33 cellular contexts compared by ENCODE assay signal in genomic region chrX:133648594-133648993, GRCh38.
"Had no signal": no experiment of that assay in that cellular context is flagged by ENCODE, and none has a peak within 500 bp of the region (broad histone marks: within the 10 kb centered on the region; RNA-seq: fewer than 3 reads in every experiment).

No MANE protein-coding gene starts in this region.

- H3K9ac ChIP-seq: SK-N-SH had no signal

- H3K27ac Mint-ChIP-seq: activated CD4-positive, alpha-beta memory T cell treated with anti-CD3 and anti-CD28 coated beads for 36 hours; activated CD4-positive, alpha-beta T cell treated with anti-CD3 and anti-CD28 coated beads for 36 hours; activated naive CD4-positive, alpha-beta T cell treated with anti-CD3 and anti-CD28 coated beads, Interleukin-2, amount 10 ng/mL, durations not matched to agents 7 days and 5 days; activated naive CD8-positive, alpha-beta T cell; activated naive CD8-positive, alpha-beta T cell treated with anti-CD3 and anti-CD28 coated beads, Interleukin-2, amount 50 U/mL, for 24 hours; T-helper 1 cell treated with Interleukin-12 subunit alpha and Interleukin-12 subunit beta and Interleukin-4 antibody, amounts not matched to agents 30 μg/mL and 1 μg/mL, for 36 hours; T-helper 2 cell treated with Interferon-gamma antibody and Interleukin-4, amounts not matched to agents 5 μg/mL and 100 μg/mL, for 36 hours had no signal

- H3K4me1 ChIP-seq: SJSA1 had no signal

- H3K9me3 Mint-ChIP-seq: activated CD4-positive, alpha-beta memory T cell treated with anti-CD3 and anti-CD28 coated beads for 36 hours; activated naive CD4-positive, alpha-beta T cell treated with anti-CD3 and anti-CD28 coated beads, Interleukin-2, amount 10 ng/mL, durations not matched to agents 7 days and 5 days; activated naive CD8-positive, alpha-beta T cell treated with anti-CD3 and anti-CD28 coated beads, Interleukin-2, amount 50 U/mL, for 24 hours; central memory CD8-positive, alpha-beta T cell; T-helper 1 cell treated with Interleukin-12 subunit alpha and Interleukin-12 subunit beta and Interleukin-4 antibody, amounts not matched to agents 30 μg/mL and 1 μg/mL, for 36 hours; T-helper 2 cell treated with Interferon-gamma antibody and Interleukin-4, amounts not matched to agents 5 μg/mL and 100 μg/mL, for 36 hours had no signal

- H3K4me3 ChIP-seq: cardiac muscle cell, SJSA1 had no signal

- FAIRE-seq: TTC549 had no signal

- H3K9me2 ChIP-seq: SK-N-SH had no signal

- H3K9me3 ChIP-seq: SJSA1, SK-N-SH had no signal

- H3K27me3 ChIP-seq: cardiac muscle cell, SJSA1 had no signal

- H3K36me3 Mint-ChIP-seq: activated CD4-positive, alpha-beta memory T cell treated with anti-CD3 and anti-CD28 coated beads for 36 hours; activated naive CD4-positive, alpha-beta T cell treated with anti-CD3 and anti-CD28 coated beads, Interleukin-2, amount 10 ng/mL, durations not matched to agents 7 days and 5 days; activated naive CD8-positive, alpha-beta T cell had no signal

- H3K36me3 ChIP-seq: cardiac muscle cell, SJSA1 had no signal

- DNase-seq: activated CD4-positive, alpha-beta memory T cell treated with anti-CD3 and anti-CD28 coated beads for 36 hours; activated CD4-positive, alpha-beta T cell treated with anti-CD3 and anti-CD28 coated beads for 36 hours; activated CD4-positive, alpha-beta T cell treated with anti-CD3 and anti-CD28 coated beads, Interleukin-2, amount 50 U/mL, for 1 hour; activated CD8-positive, alpha-beta memory T cell treated with anti-CD3 and anti-CD28 coated beads, Interleukin-2, amount 50 U/mL, for 4 hours; activated effector memory CD4-positive, alpha-beta T cell treated with Interleukin-2 at 50 U/mL for 16 hours; activated naive CD4-positive, alpha-beta T cell treated with anti-CD3 and anti-CD28 coated beads, Interleukin-2, amount 10 ng/mL, durations not matched to agents 7 days and 5 days; activated naive CD8-positive, alpha-beta T cell treated with anti-CD3 and anti-CD28 coated beads, Interleukin-2, amount 50 U/mL, for 24 hours; activated T-cell treated with anti-CD3 and anti-CD28 coated beads for 4 hours; activated T-cell treated with anti-CD3 and anti-CD28 coated beads, Interleukin-2, amount 50 U/mL, for 48 hours; anterior cingulate cortex; Karpas-422; KBM-7; NCI-H1105; NCI-H1417 treated with DMSO at 0.1 percent for 48 hours; NCI-H1694; NCI-H1930; NCI-H2081 treated with DMSO at 0.1 percent for 48 hours; NCI-H226; NCI-H446 treated with DMSO at 0.1 percent for 48 hours; NCI-H524; NCI-H69; RPMI8226; SHP77 treated with DMSO at 0.1 percent for 48 hours; SK-N-SH had no signal

- H3K27me3 Mint-ChIP-seq: activated CD4-positive, alpha-beta memory T cell treated with anti-CD3 and anti-CD28 coated beads for 36 hours; activated CD4-positive, alpha-beta T cell treated with anti-CD3 and anti-CD28 coated beads for 36 hours; activated naive CD4-positive, alpha-beta T cell treated with anti-CD3 and anti-CD28 coated beads, Interleukin-2, amount 10 ng/mL, durations not matched to agents 7 days and 5 days; activated naive CD8-positive, alpha-beta T cell; activated naive CD8-positive, alpha-beta T cell treated with anti-CD3 and anti-CD28 coated beads, Interleukin-2, amount 50 U/mL, for 24 hours; central memory CD8-positive, alpha-beta T cell had no signal

- H3K4me1 Mint-ChIP-seq: activated CD4-positive, alpha-beta T cell treated with anti-CD3 and anti-CD28 coated beads for 36 hours; activated naive CD4-positive, alpha-beta T cell treated with anti-CD3 and anti-CD28 coated beads, Interleukin-2, amount 10 ng/mL, durations not matched to agents 7 days and 5 days; activated naive CD8-positive, alpha-beta T cell treated with anti-CD3 and anti-CD28 coated beads, Interleukin-2, amount 50 U/mL, for 24 hours had no signal

- H3K4me3 Mint-ChIP-seq: activated CD4-positive, alpha-beta memory T cell treated with anti-CD3 and anti-CD28 coated beads for 36 hours; activated CD4-positive, alpha-beta T cell treated with anti-CD3 and anti-CD28 coated beads for 36 hours; activated naive CD4-positive, alpha-beta T cell treated with anti-CD3 and anti-CD28 coated beads, Interleukin-2, amount 10 ng/mL, durations not matched to agents 7 days and 5 days; activated naive CD8-positive, alpha-beta T cell; activated naive CD8-positive, alpha-beta T cell treated with anti-CD3 and anti-CD28 coated beads, Interleukin-2, amount 50 U/mL, for 24 hours; central memory CD8-positive, alpha-beta T cell; T-helper 1 cell treated with Interleukin-12 subunit alpha and Interleukin-12 subunit beta and Interleukin-4 antibody, amounts not matched to agents 30 μg/mL and 1 μg/mL, for 36 hours; T-helper 2 cell treated with Interferon-gamma antibody and Interleukin-4, amounts not matched to agents 5 μg/mL and 100 μg/mL, for 36 hours had no signal

- H3K27ac ChIP-seq: SJSA1 had no signal

- H3K4me2 ChIP-seq: SK-N-SH had no signal

- ATAC-seq: activated CD4-positive, alpha-beta T cell treated with anti-CD3 and anti-CD28 coated beads for 36 hours; activated CD4-positive, CD25-positive, alpha-beta regulatory T cell treated with anti-CD3 and anti-CD28 coated beads, Interleukin-2, amount 50 U/mL, for 24 hours; activated naive CD8-positive, alpha-beta T cell treated with anti-CD3 and anti-CD28 coated beads, Interleukin-2, amount 50 U/mL, for 24 hours; Panc1 had no signal
